ENCODE assay signal across 1 cellular context in the genomic region with DNA sequence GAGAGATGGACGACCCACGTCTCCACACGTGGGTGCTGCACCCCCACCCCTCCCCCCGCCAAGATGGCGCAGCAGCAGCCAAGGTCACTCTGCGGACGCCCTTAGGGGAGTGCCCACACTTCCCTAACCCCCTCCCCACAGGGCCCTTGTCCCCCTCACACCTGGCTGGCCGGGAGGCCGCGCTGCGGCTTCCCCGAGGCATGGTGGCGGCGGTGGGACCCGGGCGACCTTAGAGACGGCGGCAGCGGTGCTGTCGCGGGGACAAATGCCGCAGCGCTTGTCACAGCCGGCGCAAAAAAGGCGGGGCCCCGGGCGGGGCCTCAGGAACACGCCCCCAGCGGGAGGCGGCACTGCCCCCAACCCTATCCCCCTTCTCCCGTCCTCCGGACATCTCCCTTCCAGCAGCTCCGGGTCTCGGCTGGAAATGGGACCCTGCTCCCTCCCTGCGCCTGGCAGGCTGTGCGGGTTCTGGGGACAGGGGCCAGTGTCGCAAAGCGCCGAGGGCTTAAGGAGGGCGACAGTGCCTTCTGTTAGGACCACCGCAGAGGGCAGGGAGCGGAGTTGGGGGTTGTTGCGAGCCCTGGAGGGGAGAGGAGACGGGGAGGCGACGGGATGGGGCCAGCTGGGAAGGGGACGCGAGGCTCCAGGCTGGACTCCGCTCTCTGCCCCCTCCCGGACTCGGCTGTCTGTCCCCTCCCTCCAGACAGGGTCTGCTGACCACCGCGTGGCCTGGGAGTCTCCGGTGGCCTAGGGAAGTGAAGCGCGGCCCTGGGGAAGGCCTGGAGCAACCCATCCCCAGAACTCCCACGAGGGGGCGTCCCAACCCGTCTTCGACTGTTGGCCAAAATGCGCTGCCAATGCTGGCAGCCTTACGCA.
TF ChIP-seq lines count a peak whose summit lies in the region.

A gene (minus strand): TSS at position 300 of the 876 bp plus-strand sequence. CDS start 98 bp downstream, at position 202.

TF ChIP-seq in HepG2, 621 proteins besides CTCF, POLR2A, EP300 and RAD21 (continued from another document and continues in another):
- TF ChIP-seq, protein P1, sequence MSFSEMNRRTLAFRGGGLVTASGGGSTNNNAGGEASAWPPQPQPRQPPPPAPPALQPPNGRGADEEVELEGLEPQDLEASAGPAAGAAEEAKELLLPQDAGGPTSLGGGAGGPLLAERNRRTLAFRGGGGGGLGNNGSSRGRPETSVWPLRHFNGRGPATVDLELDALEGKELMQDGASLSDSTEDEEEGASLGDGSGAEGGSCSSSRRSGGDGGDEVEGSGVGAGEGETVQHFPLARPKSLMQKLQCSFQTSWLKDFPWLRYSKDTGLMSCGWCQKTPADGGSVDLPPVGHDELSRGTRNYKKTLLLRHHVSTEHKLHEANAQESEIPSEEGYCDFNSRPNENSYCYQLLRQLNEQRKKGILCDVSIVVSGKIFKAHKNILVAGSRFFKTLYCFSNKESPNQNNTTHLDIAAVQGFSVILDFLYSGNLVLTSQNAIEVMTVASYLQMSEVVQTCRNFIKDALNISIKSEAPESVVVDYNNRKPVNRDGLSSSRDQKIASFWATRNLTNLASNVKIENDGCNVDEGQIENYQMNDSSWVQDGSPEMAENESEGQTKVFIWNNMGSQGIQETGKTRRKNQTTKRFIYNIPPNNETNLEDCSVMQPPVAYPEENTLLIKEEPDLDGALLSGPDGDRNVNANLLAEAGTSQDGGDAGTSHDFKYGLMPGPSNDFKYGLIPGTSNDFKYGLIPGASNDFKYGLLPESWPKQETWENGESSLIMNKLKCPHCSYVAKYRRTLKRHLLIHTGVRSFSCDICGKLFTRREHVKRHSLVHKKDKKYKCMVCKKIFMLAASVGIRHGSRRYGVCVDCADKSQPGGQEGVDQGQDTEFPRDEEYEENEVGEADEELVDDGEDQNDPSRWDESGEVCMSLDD (CRISPR knock-in tag; IDR thresholded peaks at IDR 0.05; ENCODE audit: borderline replicate concordance), result peak; percentile 81
- TF ChIP-seq, protein P2, sequence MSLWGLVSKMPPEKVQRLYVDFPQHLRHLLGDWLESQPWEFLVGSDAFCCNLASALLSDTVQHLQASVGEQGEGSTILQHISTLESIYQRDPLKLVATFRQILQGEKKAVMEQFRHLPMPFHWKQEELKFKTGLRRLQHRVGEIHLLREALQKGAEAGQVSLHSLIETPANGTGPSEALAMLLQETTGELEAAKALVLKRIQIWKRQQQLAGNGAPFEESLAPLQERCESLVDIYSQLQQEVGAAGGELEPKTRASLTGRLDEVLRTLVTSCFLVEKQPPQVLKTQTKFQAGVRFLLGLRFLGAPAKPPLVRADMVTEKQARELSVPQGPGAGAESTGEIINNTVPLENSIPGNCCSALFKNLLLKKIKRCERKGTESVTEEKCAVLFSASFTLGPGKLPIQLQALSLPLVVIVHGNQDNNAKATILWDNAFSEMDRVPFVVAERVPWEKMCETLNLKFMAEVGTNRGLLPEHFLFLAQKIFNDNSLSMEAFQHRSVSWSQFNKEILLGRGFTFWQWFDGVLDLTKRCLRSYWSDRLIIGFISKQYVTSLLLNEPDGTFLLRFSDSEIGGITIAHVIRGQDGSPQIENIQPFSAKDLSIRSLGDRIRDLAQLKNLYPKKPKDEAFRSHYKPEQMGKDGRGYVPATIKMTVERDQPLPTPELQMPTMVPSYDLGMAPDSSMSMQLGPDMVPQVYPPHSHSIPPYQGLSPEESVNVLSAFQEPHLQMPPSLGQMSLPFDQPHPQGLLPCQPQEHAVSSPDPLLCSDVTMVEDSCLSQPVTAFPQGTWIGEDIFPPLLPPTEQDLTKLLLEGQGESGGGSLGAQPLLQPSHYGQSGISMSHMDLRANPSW (CRISPR knock-in tag; IDR thresholded peaks at IDR 0.05; ENCODE audit: borderline replicate concordance), result no peak
- TF ChIP-seq JUN (CRISPR knock-in tag; IDR thresholded peaks at IDR 0.05) (0 out of 2 replicates have a peak, but pooled peaks have one; percentile 40), ATF7 (IDR thresholded peaks at IDR 0.05) (no peak), ATF7 (CRISPR knock-in tag; IDR thresholded peaks at IDR 0.05) (no peak), WIZ (CRISPR knock-in tag; IDR thresholded peaks at IDR 0.05) (peak; percentile 18; the same call in 1 of the 2 replicates), ZC3H4 (CRISPR knock-in tag; IDR thresholded peaks at IDR 0.05; ENCODE audit: borderline replicate concordance) (no peak), ZFP90 (CRISPR knock-in tag; IDR thresholded peaks at IDR 0.05; ENCODE audit: borderline replicate concordance) (no peak), ZNF737 (CRISPR knock-in tag; IDR thresholded peaks at IDR 0.05; ENCODE audit: borderline replicate concordance) (peak; percentile 20; the same call in 1 of the 2 replicates), FOXP1 (IDR thresholded peaks at IDR 0.05) (no peak), FOXP1 (CRISPR knock-in tag; IDR thresholded peaks at IDR 0.05) (no peak), ELF3 (CRISPR knock-in tag; IDR thresholded peaks at IDR 0.05) (no peak; the same call in 1 of the 2 replicates), PAF1 (CRISPR knock-in tag; IDR thresholded peaks at IDR 0.05) (no peak), CREB1 (IDR thresholded peaks at IDR 0.05) (no peak), CREB1 (CRISPR knock-in tag; IDR thresholded peaks at IDR 0.05) (no peak), GABPA (IDR thresholded peaks at IDR 0.05; ENCODE audit: low read depth, low read length) (no peak), GABPA (CRISPR knock-in tag; IDR thresholded peaks at IDR 0.05; ENCODE audit: low read depth) (no peak), CCDC6 (CRISPR knock-in tag; IDR thresholded peaks at IDR 0.05) (peak; percentile 32; the same call in 1 of the 2 replicates), ONECUT2 (CRISPR knock-in tag; IDR thresholded peaks at IDR 0.05) (no peak), HMG20A (CRISPR knock-in tag; IDR thresholded peaks at IDR 0.05; ENCODE audit: borderline replicate concordance) (no peak), SNAPC2 (CRISPR knock-in tag; IDR thresholded peaks at IDR 0.05) (no peak; the same call in 1 of the 2 replicates), KDM2A (CRISPR knock-in tag; IDR thresholded peaks at IDR 0.05; ENCODE audit: borderline replicate concordance, low read depth) (peak; percentile 46), NR2C2 (CRISPR knock-in tag; IDR thresholded peaks at IDR 0.05; ENCODE audit: borderline replicate concordance) (peak; percentile 41; the same call in 1 of the 2 replicates), ZNF124 (CRISPR knock-in tag; IDR thresholded peaks at IDR 0.05) (no peak; the same call in none of the 2 replicates), PHF20 (CRISPR knock-in tag; IDR thresholded peaks at IDR 0.05) (peak; percentile 56), ZBTB20 (CRISPR knock-in tag; IDR thresholded peaks at IDR 0.05; ENCODE audit: borderline replicate concordance, low read depth) (no peak), ZNF136 (CRISPR knock-in tag; IDR thresholded peaks at IDR 0.05; ENCODE audit: low read depth) (no peak), MAZ (IDR thresholded peaks at IDR 0.05; ENCODE audit: borderline replicate concordance, low read depth, low read length) (peak; percentile 61; the same call in 1 of the 2 replicates), MAZ (CRISPR knock-in tag; IDR thresholded peaks at IDR 0.05; ENCODE audit: low read depth) (peak; percentile 78; the same call in 1 of the 2 replicates), HES4 (CRISPR knock-in tag; IDR thresholded peaks at IDR 0.05; ENCODE audit: borderline replicate concordance) (no peak; the same call in 1 of the 2 replicates), PRPF4 (IDR thresholded peaks at IDR 0.05; ENCODE audit: low read depth, low read length, poor library complexity, severe bottlenecking) (no peak)
- TF ChIP-seq, protein P3, sequence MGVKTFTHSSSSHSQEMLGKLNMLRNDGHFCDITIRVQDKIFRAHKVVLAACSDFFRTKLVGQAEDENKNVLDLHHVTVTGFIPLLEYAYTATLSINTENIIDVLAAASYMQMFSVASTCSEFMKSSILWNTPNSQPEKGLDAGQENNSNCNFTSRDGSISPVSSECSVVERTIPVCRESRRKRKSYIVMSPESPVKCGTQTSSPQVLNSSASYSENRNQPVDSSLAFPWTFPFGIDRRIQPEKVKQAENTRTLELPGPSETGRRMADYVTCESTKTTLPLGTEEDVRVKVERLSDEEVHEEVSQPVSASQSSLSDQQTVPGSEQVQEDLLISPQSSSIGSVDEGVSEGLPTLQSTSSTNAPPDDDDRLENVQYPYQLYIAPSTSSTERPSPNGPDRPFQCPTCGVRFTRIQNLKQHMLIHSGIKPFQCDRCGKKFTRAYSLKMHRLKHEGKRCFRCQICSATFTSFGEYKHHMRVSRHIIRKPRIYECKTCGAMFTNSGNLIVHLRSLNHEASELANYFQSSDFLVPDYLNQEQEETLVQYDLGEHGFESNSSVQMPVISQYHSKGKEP (CRISPR knock-in tag; IDR thresholded peaks at IDR 0.05), result no peak
- TF ChIP-seq, protein P4, sequence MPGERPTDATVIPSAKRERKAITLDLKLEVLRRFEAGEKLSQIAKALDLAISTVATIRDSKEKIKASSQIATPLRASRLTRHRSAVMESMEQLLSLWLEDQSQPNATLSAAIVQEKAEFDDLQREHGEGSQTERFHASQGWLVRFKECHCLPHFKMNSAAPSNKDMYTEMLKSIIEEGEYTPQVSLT (CRISPR knock-in tag; IDR thresholded peaks at IDR 0.05; ENCODE audit: borderline replicate concordance, low read depth), result no peak
- TF ChIP-seq, protein P5, sequence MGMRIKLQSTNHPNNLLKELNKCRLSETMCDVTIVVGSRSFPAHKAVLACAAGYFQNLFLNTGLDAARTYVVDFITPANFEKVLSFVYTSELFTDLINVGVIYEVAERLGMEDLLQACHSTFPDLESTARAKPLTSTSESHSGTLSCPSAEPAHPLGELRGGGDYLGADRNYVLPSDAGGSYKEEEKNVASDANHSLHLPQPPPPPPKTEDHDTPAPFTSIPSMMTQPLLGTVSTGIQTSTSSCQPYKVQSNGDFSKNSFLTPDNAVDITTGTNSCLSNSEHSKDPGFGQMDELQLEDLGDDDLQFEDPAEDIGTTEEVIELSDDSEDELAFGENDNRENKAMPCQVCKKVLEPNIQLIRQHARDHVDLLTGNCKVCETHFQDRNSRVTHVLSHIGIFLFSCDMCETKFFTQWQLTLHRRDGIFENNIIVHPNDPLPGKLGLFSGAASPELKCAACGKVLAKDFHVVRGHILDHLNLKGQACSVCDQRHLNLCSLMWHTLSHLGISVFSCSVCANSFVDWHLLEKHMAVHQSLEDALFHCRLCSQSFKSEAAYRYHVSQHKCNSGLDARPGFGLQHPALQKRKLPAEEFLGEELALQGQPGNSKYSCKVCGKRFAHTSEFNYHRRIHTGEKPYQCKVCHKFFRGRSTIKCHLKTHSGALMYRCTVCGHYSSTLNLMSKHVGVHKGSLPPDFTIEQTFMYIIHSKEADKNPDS (CRISPR knock-in tag; IDR thresholded peaks at IDR 0.05), result peak; percentile 78; the same call in 1 of the 2 replicates
- TF ChIP-seq, protein P6, sequence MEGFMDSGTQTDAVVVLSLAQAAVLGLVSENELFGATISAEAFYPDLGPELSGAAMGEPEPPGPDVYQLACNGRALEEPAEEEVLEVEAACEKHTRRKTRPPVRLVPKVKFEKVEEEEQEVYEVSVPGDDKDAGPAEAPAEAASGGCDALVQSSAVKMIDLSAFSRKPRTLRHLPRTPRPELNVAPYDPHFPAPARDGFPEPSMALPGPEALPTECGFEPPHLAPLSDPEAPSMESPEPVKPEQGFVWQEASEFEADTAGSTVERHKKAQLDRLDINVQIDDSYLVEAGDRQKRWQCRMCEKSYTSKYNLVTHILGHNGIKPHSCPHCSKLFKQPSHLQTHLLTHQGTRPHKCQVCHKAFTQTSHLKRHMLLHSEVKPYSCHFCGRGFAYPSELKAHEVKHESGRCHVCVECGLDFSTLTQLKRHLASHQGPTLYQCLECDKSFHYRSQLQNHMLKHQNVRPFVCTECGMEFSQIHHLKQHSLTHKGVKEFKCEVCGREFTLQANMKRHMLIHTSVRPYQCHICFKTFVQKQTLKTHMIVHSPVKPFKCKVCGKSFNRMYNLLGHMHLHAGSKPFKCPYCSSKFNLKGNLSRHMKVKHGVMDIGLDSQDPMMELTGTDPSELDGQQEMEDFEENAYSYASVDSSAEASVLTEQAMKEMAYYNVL (CRISPR knock-in tag; IDR thresholded peaks at IDR 0.05; ENCODE audit: borderline replicate concordance), result peak; percentile 51; the same call in 1 of the 2 replicates
- TF ChIP-seq, protein P7, sequence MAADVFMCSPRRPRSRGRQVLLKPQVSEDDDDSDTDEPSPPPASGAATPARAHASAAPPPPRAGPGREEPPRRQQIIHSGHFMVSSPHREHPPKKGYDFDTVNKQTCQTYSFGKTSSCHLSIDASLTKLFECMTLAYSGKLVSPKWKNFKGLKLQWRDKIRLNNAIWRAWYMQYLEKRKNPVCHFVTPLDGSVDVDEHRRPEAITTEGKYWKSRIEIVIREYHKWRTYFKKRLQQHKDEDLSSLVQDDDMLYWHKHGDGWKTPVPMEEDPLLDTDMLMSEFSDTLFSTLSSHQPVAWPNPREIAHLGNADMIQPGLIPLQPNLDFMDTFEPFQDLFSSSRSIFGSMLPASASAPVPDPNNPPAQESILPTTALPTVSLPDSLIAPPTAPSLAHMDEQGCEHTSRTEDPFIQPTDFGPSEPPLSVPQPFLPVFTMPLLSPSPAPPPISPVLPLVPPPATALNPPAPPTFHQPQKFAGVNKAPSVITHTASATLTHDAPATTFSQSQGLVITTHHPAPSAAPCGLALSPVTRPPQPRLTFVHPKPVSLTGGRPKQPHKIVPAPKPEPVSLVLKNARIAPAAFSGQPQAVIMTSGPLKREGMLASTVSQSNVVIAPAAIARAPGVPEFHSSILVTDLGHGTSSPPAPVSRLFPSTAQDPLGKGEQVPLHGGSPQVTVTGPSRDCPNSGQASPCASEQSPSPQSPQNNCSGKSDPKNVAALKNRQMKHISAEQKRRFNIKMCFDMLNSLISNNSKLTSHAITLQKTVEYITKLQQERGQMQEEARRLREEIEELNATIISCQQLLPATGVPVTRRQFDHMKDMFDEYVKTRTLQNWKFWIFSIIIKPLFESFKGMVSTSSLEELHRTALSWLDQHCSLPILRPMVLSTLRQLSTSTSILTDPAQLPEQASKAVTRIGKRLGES (CRISPR knock-in tag; IDR thresholded peaks at IDR 0.05; ENCODE audit: borderline replicate concordance), result no peak
- TF ChIP-seq, protein P8, sequence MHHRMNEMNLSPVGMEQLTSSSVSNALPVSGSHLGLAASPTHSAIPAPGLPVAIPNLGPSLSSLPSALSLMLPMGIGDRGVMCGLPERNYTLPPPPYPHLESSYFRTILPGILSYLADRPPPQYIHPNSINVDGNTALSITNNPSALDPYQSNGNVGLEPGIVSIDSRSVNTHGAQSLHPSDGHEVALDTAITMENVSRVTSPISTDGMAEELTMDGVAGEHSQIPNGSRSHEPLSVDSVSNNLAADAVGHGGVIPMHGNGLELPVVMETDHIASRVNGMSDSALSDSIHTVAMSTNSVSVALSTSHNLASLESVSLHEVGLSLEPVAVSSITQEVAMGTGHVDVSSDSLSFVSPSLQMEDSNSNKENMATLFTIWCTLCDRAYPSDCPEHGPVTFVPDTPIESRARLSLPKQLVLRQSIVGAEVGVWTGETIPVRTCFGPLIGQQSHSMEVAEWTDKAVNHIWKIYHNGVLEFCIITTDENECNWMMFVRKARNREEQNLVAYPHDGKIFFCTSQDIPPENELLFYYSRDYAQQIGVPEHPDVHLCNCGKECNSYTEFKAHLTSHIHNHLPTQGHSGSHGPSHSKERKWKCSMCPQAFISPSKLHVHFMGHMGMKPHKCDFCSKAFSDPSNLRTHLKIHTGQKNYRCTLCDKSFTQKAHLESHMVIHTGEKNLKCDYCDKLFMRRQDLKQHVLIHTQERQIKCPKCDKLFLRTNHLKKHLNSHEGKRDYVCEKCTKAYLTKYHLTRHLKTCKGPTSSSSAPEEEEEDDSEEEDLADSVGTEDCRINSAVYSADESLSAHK (CRISPR knock-in tag; IDR thresholded peaks at IDR 0.05; ENCODE audit: borderline replicate concordance), result no peak
